In the genomic region with DNA sequence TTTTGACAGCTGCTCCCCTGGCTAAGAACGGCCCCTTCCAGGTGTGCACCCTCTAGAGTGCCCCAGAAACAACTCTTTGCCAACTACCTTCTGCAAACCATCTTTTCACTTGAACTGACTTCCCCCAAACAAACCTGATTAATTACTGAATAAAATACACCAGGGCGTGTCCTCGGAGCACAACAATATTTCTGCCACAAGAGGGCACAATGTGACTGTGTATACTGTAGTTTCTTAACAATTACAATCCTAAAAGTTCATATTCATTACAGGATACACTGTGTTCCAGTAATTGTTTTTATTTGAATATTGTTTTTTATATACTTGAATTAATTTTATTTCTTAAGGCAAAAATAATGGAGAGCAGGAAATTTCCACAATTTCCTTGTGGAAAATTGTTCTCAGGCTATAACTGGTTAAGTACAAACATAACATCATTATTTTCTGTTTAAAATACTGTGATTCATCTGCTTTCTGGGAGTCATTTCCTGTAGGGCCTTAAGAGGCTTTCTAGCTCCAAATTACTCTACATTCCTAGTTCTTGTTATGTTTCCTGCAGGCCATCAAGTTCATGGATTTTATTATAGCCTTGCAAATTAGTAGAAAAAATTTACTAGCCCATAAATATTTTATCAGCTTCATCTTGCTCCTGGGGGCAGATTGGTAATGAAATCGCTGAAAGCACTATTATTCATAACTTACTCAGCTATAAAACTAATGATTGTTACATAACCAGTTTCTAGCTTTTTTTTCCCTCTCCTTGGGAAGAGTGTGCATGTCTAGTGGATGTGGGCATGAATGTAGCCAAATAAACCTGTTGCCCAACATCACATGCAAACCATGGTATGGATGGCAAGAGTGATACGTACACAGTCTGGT, we compare ENCODE assay signal across 8 cellular contexts. TPM values are rescaled to one million over a fixed set of nuclear protein-coding genes. Genes with fewer than 3 reads are reported as not detected.
A peak's percentile ranks its signal among the peaks of the same experiment; 100 is the strongest.
DNase-seq lines count a peak whose midpoint lies in the region; ATAC-seq and TF ChIP-seq lines count a peak whose summit lies in the region.

No MANE protein-coding gene starts in this region.

- DNase-seq in DMS79 treated with DMSO at 0.1 percent for 48 hours (lab: John Stamatoyannopoulos, UW) (peak; percentile 80), HT1080 (ENCODE audit: low read depth) (peak; percentile 88), OCI-LY7 (ENCODE audit: low spot score) (peak; percentile 69), activated T-cell treated with anti-CD3 and anti-CD28 coated beads for 48 hours (ENCODE audit: low read depth) (peak; percentile 9), fibroblast of gingiva (ENCODE audit: low read depth) (peak; percentile 54), omental fat pad (ENCODE audit: low spot score) (no peak), aorta (no peak)

- CTCF ChIA-PET in OCI-LY7 (lab: Charles Lee; ENCODE audit: unreplicated experiment), result no interaction called here

- POLR2A ChIA-PET in OCI-LY7 (lab: Charles Lee), result interaction anchor here (0.6 to 0.7 kb wide), 2 partner anchors 454 to 515 kb away, joined by 3 to 4 read pairs; a partner anchor contains a TSS

- H4K20me1 ChIP-seq in OCI-LY7 (ENCODE audit: insufficient read depth, low read length), result no peaks in the 10 kb centered on the region

- no peaks in the 10 kb centered on the region for H3K27me3 ChIP-seq in aorta (ENCODE audit: control insufficient read depth in 1 of 2, insufficient read depth in 2 of 2, low read length in 1 of 2)

- H3K9me2 ChIP-seq in OCI-LY7 (ENCODE audit: insufficient read depth, low read length), result no peaks in the 10 kb centered on the region

- H3K36me3 ChIP-seq in OCI-LY7 (ENCODE audit: insufficient read depth, low read length), result no peaks in the 10 kb centered on the region
- H3K36me3 ChIP-seq in aorta (ENCODE audit: control insufficient read depth in 1 of 2, insufficient read depth in 2 of 2, low read length in 1 of 2), result no peaks in the 10 kb centered on the region

- ATAC-seq in omental fat pad (ENCODE audit: low FRiP score) (peak; percentile 81), aorta (ENCODE audit: low FRiP score) (peak; percentile 89), GM19395 (IDR thresholded peaks at IDR 0.05; ENCODE audit: unreplicated experiment) (no peak)

- no TSS peak for BruUV-seq in OCI-LY7 (replicated peaks; lab: Mats Ljungman, UMichigan)

- H3K27ac ChIP-seq in OCI-LY7 (ENCODE audit: low read depth, low read length, poor library complexity, severe bottlenecking) (no peak overlapping the region), aorta (ENCODE audit: low read depth in 1 of 2, low read length in 2 of 2) (no peak overlapping the region)

- H3K4me1 ChIP-seq in OCI-LY7 (ENCODE audit: insufficient read depth, low read length, poor library complexity, severe bottlenecking) (no peaks in the 10 kb centered on the region), aorta (ENCODE audit: control insufficient read depth in 1 of 2, insufficient read depth in 2 of 2, low read length in 2 of 2) (no peaks in the 10 kb centered on the region)

- H3K4me2 ChIP-seq in OCI-LY7 (ENCODE audit: low read length), result no peak overlapping the region

- 21 to 24% methylated on average over 5 of the region's 5 CpGs for WGBS in aorta, 2 donors

- H3K4me3 ChIP-seq in OCI-LY7 (ENCODE audit: low read depth, low read length, poor library complexity, severe bottlenecking) (no peak overlapping the region), aorta (ENCODE audit: low read length in 2 of 2) (no peak overlapping the region)

- TF ChIP-seq CTCF in OCI-LY7 (conservative IDR thresholded peaks at IDR 0.05; ENCODE audit: low read length), result peak; percentile 95
- peak in 1 of 3 donors; percentile 24 for TF ChIP-seq CTCF in omental fat pad (IDR thresholded peaks at IDR 0.05)

- intact Hi-C loops in OCI-LY7 (cut with micrococcal nuclease; ENCODE audit: unreplicated experiment), result loop anchor here (1.0 to 5.0 kb wide), 4 partner anchors 154 to 684 kb away; no protein-coding TSS in a partner anchor
- intact Hi-C loops in aorta (cut with DNase I), result loop anchor here (2.0 to 10.0 kb wide), 3 partner anchors 347 to 424 kb away; a partner anchor contains a TSS

- no peaks in the 10 kb centered on the region for H3K79me2 ChIP-seq in OCI-LY7 (ENCODE audit: insufficient read depth, low read depth, low read length)

- no peak overlapping the region for H2AFZ ChIP-seq in OCI-LY7 (ENCODE audit: low read length)

- H3K9me3 ChIP-seq in OCI-LY7 (ENCODE audit: low read length), result no peaks in the 10 kb centered on the region
- H3K9me3 ChIP-seq in aorta (ENCODE audit: control insufficient read depth, low read length), result no peaks in the 10 kb centered on the region

RNA-seq across cellular contexts. Expression of a gene that starts 51.9 kb away (rescaled TPM):
- total RNA-seq in HT1080 (2014; rRNA removed; shearing (Covaris generic)), result not detected in 2 replicates
- not detected in 2 replicates for polyA plus RNA-seq in HT1080 (2015; cell fraction: cytosol; rRNA removed)
- not detected in 2 replicates for polyA plus RNA-seq in HT1080 (2015; cell fraction: nucleus; rRNA removed)
- not detected in 2 replicates for total RNA-seq in OCI-LY7 (2014; rRNA removed; shearing (Covaris generic))
- not detected in 2 replicates for total RNA-seq in OCI-LY7 (2022)
- total RNA-seq in omental fat pad, result 1 to 10 TPM in 1 of 4 donors, under 1 TPM in 2, not detected in 1; 0.82 to 4.2 (median 0.84) TPM
- under 1 TPM; 0.55 to 0.69 TPM for total RNA-seq in aorta
- under 1 TPM in 1 of 2 donors, not detected in 1; 0.38 TPM for polyA plus RNA-seq in aorta

Comparison
In these comparisons a context has a peak if more than half of its experiments do, and no peak if none do; other contexts are left out.
1. DNase-seq: peak in DMS79 treated with DMSO at 0.1 percent for 48 hours (single experiment), HT1080 (single experiment), OCI-LY7 (single experiment), activated T-cell treated with anti-CD3 and anti-CD28 coated beads for 48 hours (single experiment) and fibroblast of gingiva (single experiment); none in omental fat pad (single experiment) and aorta (0 of 2).